ENCODE assay signal across 24 cellular contexts in genomic region chrX:63613531-63614028, GRCh38.
"Had no signal": no experiment of that assay in that cellular context is flagged by ENCODE, and none has a peak within 500 bp of the region (broad histone marks: within the 10 kb centered on the region; RNA-seq: fewer than 3 reads in every experiment).

No MANE protein-coding gene starts in this region.

- H3K4me3 ChIP-seq: adrenal gland, body of pancreas, left ventricle myocardium inferior, lung, skin epidermis, thoracic aorta had no signal

- H3K27ac ChIP-seq: adrenal gland, body of pancreas, epithelial cell of prostate, left ventricle myocardium inferior, skin epidermis, thoracic aorta, VCaP had no signal

- H3K4me1 ChIP-seq: adrenal gland, body of pancreas, left ventricle myocardium inferior had no signal

- H3K36me3 ChIP-seq: adrenal gland, left ventricle myocardium inferior, thoracic aorta had no signal

- DNase-seq: activated CD4-positive, alpha-beta T cell treated with anti-CD3 and anti-CD28 coated beads for 4 hours; activated CD4-positive, alpha-beta T cell treated with anti-CD3 and anti-CD28 coated beads, Interleukin-2, amount 50 U/mL, for 4 hours; activated CD8-positive, alpha-beta memory T cell treated with anti-CD3 and anti-CD28 coated beads for 24 hours; activated effector memory CD4-positive, alpha-beta T cell treated with Interleukin-2 at 50 U/mL for 16 hours; activated naive CD4-positive, alpha-beta T cell treated with Interleukin-2 at 50 U/mL for 16 hours; activated naive CD8-positive, alpha-beta T cell treated with anti-CD3 and anti-CD28 coated beads for 36 hours; adrenal gland; aorta; body of pancreas; dermis blood vessel endothelial cell; effector CD4-positive, alpha-beta T cell; glutamatergic neuron; islet precursor cell; left ventricle myocardium inferior; mesendoderm; posterior cingulate gyrus; right cardiac atrium; stimulated activated CD4-positive, alpha-beta T cell treated with anti-CD3 and anti-CD28 coated beads, Interleukin-4, amount 100 ng/mL, for 24 hours; trophoblast cell had no signal

- H3K9me3 ChIP-seq: adrenal gland, body of pancreas, left ventricle myocardium inferior, thoracic aorta had no signal

- H3K27me3 ChIP-seq: adrenal gland, body of pancreas had no signal
